Comparison of ENCODE assay signal across 10 cellular contexts in genomic region chrX:108312938-108313337, GRCh38.
DNase-seq lines count a peak whose midpoint lies in the region; ATAC-seq lines count a peak whose summit lies in the region.
"Had no signal": no experiment of that assay in that cellular context is flagged by ENCODE, and none has a peak within 500 bp of the region (broad histone marks: within the 10 kb centered on the region; RNA-seq: fewer than 3 reads in every experiment).

No MANE protein-coding gene starts in this region.

- no peak for ATAC-seq in HG03378 (IDR thresholded peaks at IDR 0.05; ENCODE audit: unreplicated experiment)
- ATAC-seq in HG02759 (IDR thresholded peaks at IDR 0.05; ENCODE audit: unreplicated experiment): no peak
- ATAC-seq in GM19463 (IDR thresholded peaks at IDR 0.05; ENCODE audit: unreplicated experiment): no peak

- peak; percentile 70 for DNase-seq in EH (ENCODE audit: low read depth)
- DNase-seq in NCI-H1930 (lab: John Stamatoyannopoulos, UW): peak; percentile 6 to 9
- DNase-seq in dedifferentiated amniotic fluid mesenchymal stem cell (ENCODE audit: extremely low spot score): peak; percentile 67
- DNase-seq in mucosa of gallbladder (ENCODE audit: low spot score): peak; percentile 36
- DNase-seq in activated effector memory CD4-positive, alpha-beta T cell treated with Interleukin-2 at 50 U/mL for 16 hours: no peak
- DNase-seq: activated CD4-positive, alpha-beta T cell treated with anti-CD3 and anti-CD28 coated beads for 48 hours; esophagus squamous epithelium had no signal
